Comparison of ENCODE assay signal across 31 cellular contexts in the genomic region with DNA sequence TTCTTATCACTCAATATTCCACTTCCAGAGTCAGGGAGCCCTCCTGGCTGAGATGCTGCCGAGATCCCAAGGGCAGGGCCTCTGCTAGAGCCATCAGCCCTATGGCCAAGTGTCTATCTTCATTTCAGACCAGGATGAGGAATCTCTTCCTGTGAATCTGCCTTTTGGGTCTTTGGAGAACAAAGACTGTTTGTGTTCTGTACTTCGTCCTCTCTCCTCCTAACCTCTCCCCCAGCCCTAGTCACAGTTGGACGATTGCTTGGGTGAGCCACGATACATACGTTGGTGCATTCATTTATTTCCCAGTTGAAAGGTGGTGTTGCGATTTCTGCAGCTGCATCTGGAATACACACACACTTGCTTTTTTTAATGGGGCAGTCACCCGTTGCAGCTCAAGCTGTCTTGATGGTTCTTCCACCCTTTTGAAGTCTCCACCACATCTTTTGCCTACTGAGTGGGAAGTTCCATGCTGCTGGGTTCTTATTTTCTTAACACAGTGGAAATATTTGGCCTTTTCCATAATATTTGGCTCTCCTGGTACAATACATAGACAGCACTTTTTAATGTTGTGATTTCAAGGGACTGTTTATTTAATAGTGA. TPM values are rescaled to one million over a fixed set of nuclear protein-coding genes. Genes with fewer than 3 reads are reported as not detected.
A peak's percentile ranks its signal among the peaks of the same experiment; 100 is the strongest.
DNase-seq lines count a peak whose midpoint lies in the region; ATAC-seq lines count a peak whose summit lies in the region.
"Had no signal": no experiment of that assay in that cellular context is flagged by ENCODE, and none has a peak within 500 bp of the region (broad histone marks: within the 10 kb centered on the region; RNA-seq: fewer than 3 reads in every experiment).

No MANE protein-coding gene starts in this region.

- H3K4me3 ChIP-seq in BLaER1 (peak overlapping the region; percentile 43), mesendoderm (ENCODE audit: low read length) (no peak overlapping the region)
- H3K4me3 ChIP-seq: pancreas, Peyer's patch, SK-N-MC, thoracic aorta had no signal

- peak overlapping the region; percentile 43 for H3K56ac ChIP-seq in mesendoderm (ENCODE audit: low read length)

- H2BK5ac ChIP-seq in mesendoderm (ENCODE audit: low read length): peak overlapping the region; percentile 40

- H3K79me2 ChIP-seq in mesendoderm (ENCODE audit: control insufficient read depth, insufficient read depth, low read length): peaks cover 9% of the 10 kb centered on the region

- no peaks in the 10 kb centered on the region for H3K9me3 Mint-ChIP-seq in activated T-helper 2 cell treated with anti-CD3 and anti-CD28 coated beads, Interferon-gamma antibody, Interleukin-2, Interleukin-4, amounts not matched to agents 10 μg/mL and 5 μg/mL and 100 μg/mL, durations not matched to agents 14 hours and 24 hours and 36 hours
- H3K9me3 Mint-ChIP-seq: activated naive CD4-positive, alpha-beta T cell treated with anti-CD3 and anti-CD28 coated beads for 36 hours; activated T-cell treated with anti-CD3 and anti-CD28 coated beads, Interleukin-2, amount 50 U/mL, for 4 hours; memory B cell had no signal

- H3K27ac ChIP-seq in BLaER1: peak overlapping the region; percentile 91
- no peak overlapping the region for H3K27ac ChIP-seq in mesendoderm (ENCODE audit: low read depth, low read length)
- H3K27ac ChIP-seq: C4-2B, SK-N-MC, thoracic aorta had no signal

- H3K18ac ChIP-seq in mesendoderm (ENCODE audit: low read length): peak overlapping the region; percentile 33

- no peak for ATAC-seq in GM21737 (IDR thresholded peaks at IDR 0.05; ENCODE audit: unreplicated experiment)
- ATAC-seq: activated T-cell treated with anti-CD3 and anti-CD28 coated beads, Interleukin-2, amount 50 U/mL, for 4 hours; left cardiac atrium; naive thymus-derived CD4-positive, alpha-beta T cell; stimulated activated naive CD8-positive, alpha-beta T cell treated with anti-CD3 and anti-CD28 coated beads, Interleukin-15, Interleukin-2, amounts not matched to agents 100 U/mL and 50 U/mL, for 24 hours; T-helper 17 cell had no signal

- DNase-seq in NCI-H526 (lab: John Stamatoyannopoulos, UW): peak; percentile 25 to 66
- peak; percentile 54 for DNase-seq in brain pericyte (ENCODE audit: low read depth, low spot score)
- no peak for DNase-seq in mesendoderm
- DNase-seq in nucleus accumbens (lab: John Stamatoyannopoulos, UW): no peak
- DNase-seq in activated T-helper 2 cell treated with anti-CD3 and anti-CD28 coated beads, Interferon-gamma antibody, Interleukin-2, Interleukin-4, amounts not matched to agents 10 μg/mL and 5 μg/mL and 100 μg/mL, durations not matched to agents 14 hours and 24 hours and 36 hours (ENCODE audit: low spot score): no peak
- DNase-seq in stimulated activated naive CD4-positive, alpha-beta T cell treated with Interleukin-2 at 50 U/mL for 16 hours (lab: John Stamatoyannopoulos, UW): no peak
- DNase-seq: activated CD4-positive, alpha-beta T cell treated with anti-CD3 and anti-CD28 coated beads for 4 hours; activated naive CD4-positive, alpha-beta T cell treated with anti-CD3 and anti-CD28 coated beads for 36 hours; activated T-cell treated with anti-CD3 and anti-CD28 coated beads, Interleukin-2, amount 50 U/mL, for 4 hours; amygdala; central memory CD4-positive, alpha-beta T cell; EL; H9; head of caudate nucleus; Kasumi-1; left cardiac atrium; naive thymus-derived CD4-positive, alpha-beta T cell; NCI-H1048; NCI-H1930; NCI-H226; pancreas; stimulated activated CD4-positive, alpha-beta T cell treated with anti-CD3 and anti-CD28 coated beads, Interleukin-4, amount 100 ng/mL, for 1 hour; stimulated activated naive CD8-positive, alpha-beta T cell treated with anti-CD3 and anti-CD28 coated beads, Interleukin-15, Interleukin-2, amounts not matched to agents 100 U/mL and 50 U/mL, for 24 hours; T-helper 17 cell had no signal

- no peak overlapping the region for H3K4me3 Mint-ChIP-seq in activated T-helper 2 cell treated with anti-CD3 and anti-CD28 coated beads, Interferon-gamma antibody, Interleukin-2, Interleukin-4, amounts not matched to agents 10 μg/mL and 5 μg/mL and 100 μg/mL, durations not matched to agents 14 hours and 24 hours and 36 hours (ENCODE audit: low read depth)
- H3K4me3 Mint-ChIP-seq: activated naive CD4-positive, alpha-beta T cell treated with anti-CD3 and anti-CD28 coated beads for 36 hours; activated T-cell treated with anti-CD3 and anti-CD28 coated beads, Interleukin-2, amount 50 U/mL, for 4 hours; H9; memory B cell; naive thymus-derived CD4-positive, alpha-beta T cell; T-helper 17 cell had no signal

- no peak overlapping the region for H3K23ac ChIP-seq in mesendoderm (ENCODE audit: low read length)

- no peaks in the 10 kb centered on the region for H3K27me3 ChIP-seq in BLaER1
- no peaks in the 10 kb centered on the region for H3K27me3 ChIP-seq in mesendoderm (ENCODE audit: insufficient read depth, low read length, poor library complexity)
- H3K27me3 ChIP-seq: pancreas, Peyer's patch had no signal

- H4K8ac ChIP-seq in mesendoderm (ENCODE audit: low read depth, low read length): no peak overlapping the region

- H3K4me2 ChIP-seq in BLaER1 (peak overlapping the region; percentile 83), mesendoderm (ENCODE audit: low read length) (no peak overlapping the region)

- H3K4me1 ChIP-seq in BLaER1 (peaks cover 94% of the 10 kb centered on the region), mesendoderm (ENCODE audit: control insufficient read depth, low read depth, low read length) (peaks cover 18% of the 10 kb centered on the region)

- H4K20me1 ChIP-seq in BLaER1: peaks cover 4% of the 10 kb centered on the region; the same call in 1 of the 2 replicates

- peaks cover 29% of the 10 kb centered on the region for H3K27me3 Mint-ChIP-seq in activated T-helper 2 cell treated with anti-CD3 and anti-CD28 coated beads, Interferon-gamma antibody, Interleukin-2, Interleukin-4, amounts not matched to agents 10 μg/mL and 5 μg/mL and 100 μg/mL, durations not matched to agents 14 hours and 24 hours and 36 hours (ENCODE audit: low read depth)

- intact Hi-C loops in activated T-helper 2 cell treated with anti-CD3 and anti-CD28 coated beads, Interferon-gamma antibody, Interleukin-2, Interleukin-4, amounts not matched to agents 10 μg/mL and 5 μg/mL and 100 μg/mL, durations not matched to agents 14 hours and 24 hours and 36 hours (cut with micrococcal nuclease): no loop called here

- WGBS in mesendoderm (ENCODE audit: extremely low coverage, insufficient coverage, low lambda C conversion rate): no CpG with 5 or more reads among the region's 7 CpGs

- peaks cover 16% of the 10 kb centered on the region for H3K79me1 ChIP-seq in mesendoderm (ENCODE audit: low read length)

- H3K9me3 ChIP-seq in BLaER1: peaks cover 10% of the 10 kb centered on the region
- H3K9me3 ChIP-seq: pancreas, Peyer's patch, thoracic aorta had no signal

- H3K36me3 ChIP-seq in BLaER1 (no peaks in the 10 kb centered on the region), mesendoderm (ENCODE audit: control insufficient read depth, insufficient read depth, low read length) (no peaks in the 10 kb centered on the region)
- H3K36me3 ChIP-seq: pancreas, Peyer's patch, thoracic aorta had no signal

- H3K4me1 Mint-ChIP-seq in activated T-helper 2 cell treated with anti-CD3 and anti-CD28 coated beads, Interferon-gamma antibody, Interleukin-2, Interleukin-4, amounts not matched to agents 10 μg/mL and 5 μg/mL and 100 μg/mL, durations not matched to agents 14 hours and 24 hours and 36 hours (ENCODE audit: low read depth): peaks cover 5% of the 10 kb centered on the region

- H2BK120ac ChIP-seq in mesendoderm (ENCODE audit: low read depth, low read length): no peak overlapping the region

- H4K5ac ChIP-seq in mesendoderm (ENCODE audit: low read length): no peak overlapping the region

- H3K9ac ChIP-seq in BLaER1 (peak overlapping the region; percentile 74), mesendoderm (ENCODE audit: low read length) (no peak overlapping the region)

- H2AK5ac ChIP-seq in mesendoderm (ENCODE audit: low read length): peak overlapping the region; percentile 53

- no peak overlapping the region for H3K4ac ChIP-seq in mesendoderm (ENCODE audit: low read depth, low read length)

- H3K27ac Mint-ChIP-seq in activated T-helper 2 cell treated with anti-CD3 and anti-CD28 coated beads, Interferon-gamma antibody, Interleukin-2, Interleukin-4, amounts not matched to agents 10 μg/mL and 5 μg/mL and 100 μg/mL, durations not matched to agents 14 hours and 24 hours and 36 hours: no peak overlapping the region
- H3K27ac Mint-ChIP-seq: activated naive CD4-positive, alpha-beta T cell treated with anti-CD3 and anti-CD28 coated beads for 36 hours; H9; memory B cell; T-helper 17 cell had no signal

- H2BK15ac ChIP-seq in mesendoderm (replicated peaks; ENCODE audit: low read depth): no peak overlapping the region

- no peaks in the 10 kb centered on the region for H3K36me3 Mint-ChIP-seq in activated T-helper 2 cell treated with anti-CD3 and anti-CD28 coated beads, Interferon-gamma antibody, Interleukin-2, Interleukin-4, amounts not matched to agents 10 μg/mL and 5 μg/mL and 100 μg/mL, durations not matched to agents 14 hours and 24 hours and 36 hours (ENCODE audit: low read depth)
- H3K36me3 Mint-ChIP-seq: memory B cell; naive thymus-derived CD4-positive, alpha-beta T cell had no signal

RNA-seq across cellular contexts. Expression of gene SH3PXD2A, which starts 26.7 kb away (rescaled TPM):
- 7.7 TPM for polyA plus RNA-seq in mesendoderm (2013, experiment 1 of 2)
- polyA plus RNA-seq in mesendoderm (2013, experiment 2 of 2): 7.8 TPM
- total RNA-seq in activated T-helper 2 cell treated with anti-CD3 and anti-CD28 coated beads, Interferon-gamma antibody, Interleukin-2, Interleukin-4, amounts not matched to agents 10 μg/mL and 5 μg/mL and 100 μg/mL, durations not matched to agents 14 hours and 24 hours and 36 hours: 8.3 and 8.6 TPM in 2 replicates

Comparison
In these comparisons a context has a peak if more than half of its experiments do, and no peak if none do; other contexts are left out.
1. DNase-seq: peak in NCI-H526 (2 of 2) and brain pericyte (single experiment); none in mesendoderm (single experiment), nucleus accumbens (0 of 56), activated T-helper 2 cell treated with anti-CD3 and anti-CD28 coated beads, Interferon-gamma antibody, Interleukin-2, Interleukin-4, amounts not matched to agents 10 μg/mL and 5 μg/mL and 100 μg/mL, durations not matched to agents 14 hours and 24 hours and 36 hours (single experiment) and stimulated activated naive CD4-positive, alpha-beta T cell treated with Interleukin-2 at 50 U/mL for 16 hours (single experiment).